31 cellular contexts compared by ENCODE assay signal in the genomic region with DNA sequence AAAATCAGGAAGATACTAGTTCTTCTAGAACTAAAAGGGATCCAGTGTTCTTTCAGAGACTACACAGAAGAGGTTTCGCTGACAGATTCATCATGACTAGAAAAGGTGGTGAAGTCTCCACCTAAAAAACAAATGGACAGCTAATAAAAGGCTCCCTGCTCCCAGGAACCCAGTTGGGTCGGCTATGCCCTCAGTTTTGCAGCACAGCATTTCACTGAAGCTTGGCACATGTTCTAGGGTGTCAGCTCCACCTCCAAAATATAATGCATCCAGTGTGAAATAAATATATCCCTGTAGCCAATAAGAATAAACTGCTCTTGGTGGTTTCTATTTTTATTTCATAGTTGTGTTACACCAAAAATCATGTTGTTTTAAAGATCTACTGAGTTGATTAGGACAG. TPM values are rescaled to one million over a fixed set of nuclear protein-coding genes. Genes with fewer than 3 reads are reported as not detected.
"Had no signal": no experiment of that assay in that cellular context is flagged by ENCODE, and none has a peak within 500 bp of the region (broad histone marks: within the 10 kb centered on the region; RNA-seq: fewer than 3 reads in every experiment).

No MANE protein-coding gene starts in this region.

- H3K27ac Mint-ChIP-seq: stimulated activated effector memory CD8-positive, alpha-beta T cell treated with anti-CD3 and anti-CD28 coated beads, Interleukin-12 subunit alpha, Interleukin-12 subunit beta, amount 100 ng/mL, for 72 hours; stimulated activated memory B cell treated with anti-CD40 and anti-IgM and Interleukin-4, amounts not matched to agents 10 μg/mL and 1 μg/mL and 100 μg/mL, for 72 hours; stimulated activated naive B cell treated with anti-CD40 and anti-IgM and Interleukin-4, amounts not matched to agents 10 μg/mL and 1 μg/mL and 100 μg/mL, for 72 hours; stimulated activated naive CD8-positive, alpha-beta T cell treated with anti-CD3 and anti-CD28 coated beads, Interleukin-15, amount 100 ng/mL, for 72 hours; stimulated activated naive CD8-positive, alpha-beta T cell treated with anti-CD3 and anti-CD28 coated beads, Interleukin-15, Interleukin-2, amounts not matched to agents 100 ng/mL and 50 ng/mL, for 24 hours; type B pancreatic cell had no signal

- H3K4me3 Mint-ChIP-seq: stimulated activated effector memory CD8-positive, alpha-beta T cell treated with anti-CD3 and anti-CD28 coated beads, Interleukin-12 subunit alpha, Interleukin-12 subunit beta, amount 100 ng/mL, for 72 hours; stimulated activated memory B cell treated with anti-CD40 and anti-IgM and Interleukin-4, amounts not matched to agents 10 μg/mL and 1 μg/mL and 100 μg/mL, for 72 hours; stimulated activated naive B cell treated with anti-CD40 and anti-IgM and Interleukin-4, amounts not matched to agents 10 μg/mL and 1 μg/mL and 100 μg/mL, for 72 hours; stimulated activated naive CD8-positive, alpha-beta T cell treated with anti-CD3 and anti-CD28 coated beads, Interleukin-15, amount 100 ng/mL, for 72 hours; stimulated activated naive CD8-positive, alpha-beta T cell treated with anti-CD3 and anti-CD28 coated beads, Interleukin-15, Interleukin-2, amounts not matched to agents 100 ng/mL and 50 ng/mL, for 24 hours; type B pancreatic cell had no signal

- DNase-seq: stimulated activated CD4-positive, alpha-beta T cell treated with anti-CD3 and anti-CD28 coated beads, Interleukin-2, amount 100 ng/mL, for 48 hours; stimulated activated CD4-positive, alpha-beta T cell treated with anti-CD3 and anti-CD28 coated beads, Interleukin-4, amount 100 ng/mL, for 1 hour; stimulated activated CD4-positive, alpha-beta T cell treated with anti-CD3 and anti-CD28 coated beads, Interleukin-4, amount 100 ng/mL, for 24 hours; stimulated activated CD4-positive, alpha-beta T cell treated with anti-CD3 and anti-CD28 coated beads, Interleukin-4, amount 100 ng/mL, for 4 hours; stimulated activated CD8-positive, alpha-beta memory T cell treated with anti-CD3 and anti-CD28 coated beads, Interleukin-4, amount 100 ng/mL, for 48 hours; stimulated activated naive B cell treated with anti-CD40 and anti-IgM and Interleukin-4, amounts not matched to agents 10 μg/mL and 1 μg/mL and 100 μg/mL, for 72 hours; stimulated activated naive CD4-positive, alpha-beta T cell; stimulated activated naive CD4-positive, alpha-beta T cell treated with Interleukin-2 at 50 U/mL for 16 hours; stimulated activated naive CD8-positive, alpha-beta T cell treated with anti-CD3 and anti-CD28 coated beads, Interleukin-15, amount 100 ng/mL, for 72 hours; stimulated activated naive CD8-positive, alpha-beta T cell treated with anti-CD3 and anti-CD28 coated beads, Interleukin-15, Interleukin-2, amounts not matched to agents 100 U/mL and 50 U/mL, for 24 hours; stomach; testis; thyroid gland; tibial artery; transverse colon; trophoblast cell; upper lobe of left lung; upper lobe of right lung; uterus had no signal

- H3K27ac ChIP-seq: stomach, suprapubic skin, testis, thoracic aorta, thyroid gland, tibial artery, tibial nerve, transverse colon, upper lobe of left lung, upper lobe of right lung, uterus, vagina had no signal

- H3K36me3 Mint-ChIP-seq: stimulated activated effector memory CD8-positive, alpha-beta T cell treated with anti-CD3 and anti-CD28 coated beads, Interleukin-12 subunit alpha, Interleukin-12 subunit beta, amount 100 ng/mL, for 72 hours; stimulated activated memory B cell treated with anti-CD40 and anti-IgM and Interleukin-4, amounts not matched to agents 10 μg/mL and 1 μg/mL and 100 μg/mL, for 72 hours; stimulated activated naive B cell treated with anti-CD40 and anti-IgM and Interleukin-4, amounts not matched to agents 10 μg/mL and 1 μg/mL and 100 μg/mL, for 72 hours; type B pancreatic cell had no signal

- H3K4me1 ChIP-seq: testis, thyroid gland, transverse colon, upper lobe of left lung, upper lobe of right lung, uterus, vagina had no signal

- H3K4me3 ChIP-seq: stomach, suprapubic skin, testis, thoracic aorta, thyroid gland, tibial artery, tibial nerve, transverse colon, upper lobe of left lung, upper lobe of right lung, uterus, vagina had no signal

- H3K9me3 Mint-ChIP-seq: type B pancreatic cell had no signal

- FAIRE-seq: urothelium cell line had no signal

- H3K9me3 ChIP-seq: suprapubic skin, testis, thoracic aorta, thyroid gland, transverse colon, upper lobe of left lung, upper lobe of right lung, uterus, vagina had no signal

- H3K27me3 ChIP-seq: testis had no signal

- H3K36me3 ChIP-seq: stomach, suprapubic skin, thoracic aorta, thyroid gland, tibial artery, tibial nerve, transverse colon, upper lobe of left lung, upper lobe of right lung, uterus, vagina had no signal

- H3K4me1 Mint-ChIP-seq: stimulated activated effector memory CD8-positive, alpha-beta T cell treated with anti-CD3 and anti-CD28 coated beads, Interleukin-12 subunit alpha, Interleukin-12 subunit beta, amount 100 ng/mL, for 72 hours; stimulated activated memory B cell treated with anti-CD40 and anti-IgM and Interleukin-4, amounts not matched to agents 10 μg/mL and 1 μg/mL and 100 μg/mL, for 72 hours; stimulated activated naive B cell treated with anti-CD40 and anti-IgM and Interleukin-4, amounts not matched to agents 10 μg/mL and 1 μg/mL and 100 μg/mL, for 72 hours; stimulated activated naive CD8-positive, alpha-beta T cell treated with anti-CD3 and anti-CD28 coated beads, Interleukin-15, amount 100 ng/mL, for 72 hours had no signal

RNA-seq across cellular contexts. Expression of a gene that starts 55.0 kb away (rescaled TPM):
- total RNA-seq: stomach, suprapubic skin, thoracic aorta, thyroid gland, transverse colon, upper lobe of left lung, upper lobe of right lung, ureter, urinary bladder, uterus, vagina had no signal
- polyA plus RNA-seq: stomach, thymus, urinary bladder had no signal

RNA-seq across cellular contexts. Expression of a gene that starts 57.9 kb away (rescaled TPM):
- total RNA-seq: stomach, thyroid gland, tibial nerve, transverse colon, upper lobe of left lung, upper lobe of right lung, ureter, urinary bladder, uterus, vagina had no signal
- polyA plus RNA-seq: urinary bladder had no signal
